In genomic region chr5:69364414-69364813, GRCh38 we compare ENCODE assay signal across 9 cellular contexts. TPM values are rescaled to one million over a fixed set of nuclear protein-coding genes. Genes with fewer than 3 reads are reported as not detected.
DNase-seq lines count a peak whose midpoint lies in the region; ATAC-seq and TF ChIP-seq lines count a peak whose summit lies in the region.
"Had no signal": no experiment of that assay in that cellular context is flagged by ENCODE, and none has a peak within 500 bp of the region (broad histone marks: within the 10 kb centered on the region; RNA-seq: fewer than 3 reads in every experiment).

No MANE protein-coding gene starts in this region.

- no peak overlapping the region for H3K27ac ChIP-seq in breast epithelium
- H3K27ac ChIP-seq in trophoblast cell (ENCODE audit: low read depth, low read length): no peak overlapping the region

- no peak overlapping the region for H3K23ac ChIP-seq in trophoblast cell (ENCODE audit: low read length)

- intact Hi-C loops in activated CD4-positive, alpha-beta T cell treated with anti-CD3 and anti-CD28 coated beads, Interleukin-2, amount 10 ng/mL, durations not matched to agents 24 days and 14 days (cut with micrococcal nuclease): no loop called here
- intact Hi-C loops in breast epithelium (cut with DNase I; ENCODE audit: low total_unique reads): no loop called here
- intact Hi-C loops in left cardiac atrium (cut with DNase I): no loop called here

- H2AFZ ChIP-seq in trophoblast cell (ENCODE audit: insufficient read depth, low read length, poor library complexity): no peak overlapping the region

- no peak overlapping the region for H4K91ac ChIP-seq in trophoblast cell (ENCODE audit: low read depth, low read length)

- H3K4me1 ChIP-seq in breast epithelium: peaks cover 0 to 9% of the 10 kb centered on the region in 2 donors
- H3K4me1 ChIP-seq in trophoblast cell (ENCODE audit: control insufficient read depth in 1 of 2, insufficient read depth in 2 of 2, low read length in 2 of 2): peaks cover 0 to 2% of the 10 kb centered on the region in 2 experiments

- WGBS in trophoblast cell (ENCODE audit: extremely low coverage, insufficient coverage, insufficient read length): no CpG with 5 or more reads among the region's 3 CpGs

- H3K27me3 ChIP-seq in breast epithelium (no peaks in the 10 kb centered on the region), trophoblast cell (ENCODE audit: insufficient read depth, low read length) (no peaks in the 10 kb centered on the region)

- H4K8ac ChIP-seq in trophoblast cell (ENCODE audit: low read depth, low read length): no peak overlapping the region

- TF ChIP-seq POLR2A in breast epithelium (IDR thresholded peaks at IDR 0.05): no peak

- H4K12ac ChIP-seq in trophoblast cell (ENCODE audit: low read depth, low read length): no peak overlapping the region

- ATAC-seq in GM18873 (IDR thresholded peaks at IDR 0.05; ENCODE audit: low FRiP score, unreplicated experiment) (no peak), left cardiac atrium (no peak), HG02571 (IDR thresholded peaks at IDR 0.05; ENCODE audit: unreplicated experiment) (no peak)

- no peak overlapping the region for H3K9ac ChIP-seq in trophoblast cell (ENCODE audit: low read length)

- H3K9me3 Mint-ChIP-seq in activated CD4-positive, alpha-beta T cell treated with anti-CD3 and anti-CD28 coated beads, Interleukin-2, amount 10 ng/mL, durations not matched to agents 24 days and 14 days: no peaks in the 10 kb centered on the region
- H3K9me3 Mint-ChIP-seq: stimulated activated naive CD8-positive, alpha-beta T cell treated with anti-CD3 and anti-CD28 coated beads, Interleukin-15, Interleukin-2, amounts not matched to agents 100 ng/mL and 50 ng/mL, for 24 hours had no signal

- H3K4me3 ChIP-seq in breast epithelium (no peak overlapping the region), trophoblast cell (ENCODE audit: low read depth, low read length) (no peak overlapping the region)

- H3K9me3 ChIP-seq in breast epithelium (no peaks in the 10 kb centered on the region), trophoblast cell (ENCODE audit: insufficient read depth, low read depth, low read length) (no peaks in the 10 kb centered on the region)

- H3K79me2 ChIP-seq in trophoblast cell (ENCODE audit: control insufficient read depth, insufficient read depth, low read length, poor library complexity): peaks cover 11% of the 10 kb centered on the region

- H3K79me1 ChIP-seq in trophoblast cell (ENCODE audit: low read length): peaks cover 3% of the 10 kb centered on the region

- H3K4me1 Mint-ChIP-seq in activated CD4-positive, alpha-beta T cell treated with anti-CD3 and anti-CD28 coated beads, Interleukin-2, amount 10 ng/mL, durations not matched to agents 24 days and 14 days: peaks cover 26% of the 10 kb centered on the region

- no peak overlapping the region for H2AK5ac ChIP-seq in trophoblast cell (ENCODE audit: low read length)

- H3K14ac ChIP-seq in trophoblast cell (ENCODE audit: low read length): no peak overlapping the region

- H3K36me3 ChIP-seq in breast epithelium (no peaks in the 10 kb centered on the region), trophoblast cell (ENCODE audit: control insufficient read depth in 1 of 2, insufficient read depth in 2 of 2, low read length in 2 of 2) (peaks cover 10 to 13% of the 10 kb centered on the region in 2 experiments)

- peak in 2 of 3 donors; percentile 21 to 43 for TF ChIP-seq CTCF in breast epithelium (IDR thresholded peaks at IDR 0.05)

- no peak overlapping the region for H2BK5ac ChIP-seq in trophoblast cell (ENCODE audit: low read depth, low read length, poor library complexity)

- H3K27ac Mint-ChIP-seq in activated CD4-positive, alpha-beta T cell treated with anti-CD3 and anti-CD28 coated beads, Interleukin-2, amount 10 ng/mL, durations not matched to agents 24 days and 14 days: no peak overlapping the region
- H3K27ac Mint-ChIP-seq: stimulated activated naive CD8-positive, alpha-beta T cell treated with anti-CD3 and anti-CD28 coated beads, Interleukin-15, Interleukin-2, amounts not matched to agents 100 ng/mL and 50 ng/mL, for 24 hours had no signal

- no peak overlapping the region for H3K4me2 ChIP-seq in trophoblast cell (ENCODE audit: low read length)

- no peaks in the 10 kb centered on the region for H3K27me3 Mint-ChIP-seq in activated CD4-positive, alpha-beta T cell treated with anti-CD3 and anti-CD28 coated beads, Interleukin-2, amount 10 ng/mL, durations not matched to agents 24 days and 14 days
- H3K27me3 Mint-ChIP-seq: stimulated activated naive CD8-positive, alpha-beta T cell treated with anti-CD3 and anti-CD28 coated beads, Interleukin-15, Interleukin-2, amounts not matched to agents 100 ng/mL and 50 ng/mL, for 24 hours had no signal

- no peak overlapping the region for H3K4me3 Mint-ChIP-seq in activated CD4-positive, alpha-beta T cell treated with anti-CD3 and anti-CD28 coated beads, Interleukin-2, amount 10 ng/mL, durations not matched to agents 24 days and 14 days
- H3K4me3 Mint-ChIP-seq: stimulated activated naive CD8-positive, alpha-beta T cell treated with anti-CD3 and anti-CD28 coated beads, Interleukin-15, Interleukin-2, amounts not matched to agents 100 ng/mL and 50 ng/mL, for 24 hours had no signal

- no peak overlapping the region for H3K4ac ChIP-seq in trophoblast cell (ENCODE audit: low read depth, low read length)

- H2BK12ac ChIP-seq in trophoblast cell (ENCODE audit: low read length): no peak overlapping the region

- no peak overlapping the region for H3K18ac ChIP-seq in trophoblast cell (ENCODE audit: low read length)

- DNase-seq in activated CD4-positive, alpha-beta T cell treated with anti-CD3 and anti-CD28 coated beads, Interleukin-2, amount 10 ng/mL, durations not matched to agents 24 days and 14 days: peak; percentile 58
- DNase-seq in activated CD4-positive, alpha-beta T cell treated with anti-CD3 and anti-CD28 coated beads, Interleukin-2, amount 50 U/mL, for 48 hours: no peak
- DNase-seq in Kasumi-1 (lab: John Stamatoyannopoulos, UW): peak; percentile 73
- no peak for DNase-seq in breast epithelium (ENCODE audit: low spot score in 2 of 2)
- DNase-seq in trophoblast cell: peak; percentile 51 to 79
- no peak for DNase-seq in left cardiac atrium

- H3K36me3 Mint-ChIP-seq in activated CD4-positive, alpha-beta T cell treated with anti-CD3 and anti-CD28 coated beads, Interleukin-2, amount 10 ng/mL, durations not matched to agents 24 days and 14 days (ENCODE audit: low read depth): peaks cover 42% of the 10 kb centered on the region

- H2BK120ac ChIP-seq in trophoblast cell (ENCODE audit: insufficient read depth, low read length, poor library complexity): no peak overlapping the region

RNA-seq across cellular contexts. Expression of gene AK6, which starts 4.9 kb away (rescaled TPM):
- 66.7 and 67.0 TPM in 2 replicates for total RNA-seq in activated CD4-positive, alpha-beta T cell treated with anti-CD3 and anti-CD28 coated beads, Interleukin-2, amount 10 ng/mL, durations not matched to agents 24 days and 14 days
- total RNA-seq in breast epithelium (10 to 100 TPM; 19.5 to 35.8 (median 25.6) TPM), left cardiac atrium (10 to 100 TPM; 34.4 to 36.1 TPM)
- polyA plus RNA-seq in trophoblast cell (2013): 46.9 and 52.0 TPM in 2 replicates

RNA-seq across cellular contexts. Expression of gene TAF9, which starts 4.9 kb away (rescaled TPM):
- 63.0 and 65.0 TPM in 2 replicates for total RNA-seq in activated CD4-positive, alpha-beta T cell treated with anti-CD3 and anti-CD28 coated beads, Interleukin-2, amount 10 ng/mL, durations not matched to agents 24 days and 14 days
- total RNA-seq in breast epithelium: 10 to 100 TPM; 35.4 to 44.9 (median 38.3) TPM
- polyA plus RNA-seq in trophoblast cell (2013): 69.8 and 70.5 TPM in 2 replicates
- 10 to 100 TPM; 31.2 to 42.1 TPM for total RNA-seq in left cardiac atrium

RNA-seq across cellular contexts. Expression of gene RAD17, which starts 5.2 kb away (rescaled TPM):
- 22.7 and 26.8 TPM in 2 replicates for total RNA-seq in activated CD4-positive, alpha-beta T cell treated with anti-CD3 and anti-CD28 coated beads, Interleukin-2, amount 10 ng/mL, durations not matched to agents 24 days and 14 days
- 10 to 100 TPM; 14.6 to 24.1 (median 14.7) TPM for total RNA-seq in breast epithelium
- 19.0 and 20.2 TPM in 2 replicates for polyA plus RNA-seq in trophoblast cell (2013)
- total RNA-seq in left cardiac atrium: 10 to 100 TPM; 15.0 to 17.4 TPM

RNA-seq across cellular contexts. Expression of gene CCDC125, which starts 31.8 kb away (rescaled TPM):
- total RNA-seq in activated CD4-positive, alpha-beta T cell treated with anti-CD3 and anti-CD28 coated beads, Interleukin-2, amount 10 ng/mL, durations not matched to agents 24 days and 14 days: 11.1 and 11.7 TPM in 2 replicates
- 10 to 100 TPM in 2 of 3 donors, 1 to 10 TPM in 1; 6.6 to 18.4 (median 13.8) TPM for total RNA-seq in breast epithelium
- polyA plus RNA-seq in trophoblast cell (2013): 1.7 TPM in 2 replicates
- 1 to 10 TPM; 3.5 to 3.7 TPM for total RNA-seq in left cardiac atrium

RNA-seq across cellular contexts. Expression of gene MARVELD2, which starts 50.5 kb away (rescaled TPM):
- 0.26 and 0.36 TPM in 2 replicates for total RNA-seq in activated CD4-positive, alpha-beta T cell treated with anti-CD3 and anti-CD28 coated beads, Interleukin-2, amount 10 ng/mL, durations not matched to agents 24 days and 14 days
- 10 to 100 TPM in 2 of 3 donors, under 1 TPM in 1; 0.32 to 24.7 (median 11.1) TPM for total RNA-seq in breast epithelium
- polyA plus RNA-seq in trophoblast cell (2013): 15.3 and 16.2 TPM in 2 replicates
- total RNA-seq in left cardiac atrium: 1 to 10 TPM; 2.0 to 2.2 TPM

Comparison
In these comparisons a context has a peak if more than half of its experiments do, and no peak if none do; other contexts are left out.
1. DNase-seq: peak in activated CD4-positive, alpha-beta T cell treated with anti-CD3 and anti-CD28 coated beads, Interleukin-2, amount 10 ng/mL, durations not matched to agents 24 days and 14 days (single experiment), Kasumi-1 (2 of 2) and trophoblast cell (2 of 2); none in activated CD4-positive, alpha-beta T cell treated with anti-CD3 and anti-CD28 coated beads, Interleukin-2, amount 50 U/mL, for 48 hours (0 of 2), breast epithelium (0 of 2) and left cardiac atrium (single experiment).